Comparison of ENCODE assay signal across 14 cellular contexts in genomic region chr19:7888826-7889217, GRCh38. TPM values are rescaled to one million over a fixed set of nuclear protein-coding genes. Genes with fewer than 3 reads are reported as not detected.
DNase-seq lines count a peak whose midpoint lies in the region; ATAC-seq and TF ChIP-seq lines count a peak whose summit lies in the region.
"Had no signal": no experiment of that assay in that cellular context is flagged by ENCODE, and none has a peak within 500 bp of the region (broad histone marks: within the 10 kb centered on the region; RNA-seq: fewer than 3 reads in every experiment).

No MANE protein-coding gene starts in this region.

- no peak for TF ChIP-seq POLR2A in stomach (IDR thresholded peaks at IDR 0.05)

- no peaks in the 10 kb centered on the region for H3K4me1 Mint-ChIP-seq in T-helper 2 cell treated with Interferon-gamma antibody and Interleukin-4, amounts not matched to agents 5 μg/mL and 100 μg/mL, for 36 hours (ENCODE audit: low read depth)
- no peaks in the 10 kb centered on the region for H3K4me1 Mint-ChIP-seq in activated naive CD4-positive, alpha-beta T cell treated with anti-CD3 and anti-CD28 coated beads for 36 hours (ENCODE audit: low read depth)
- H3K4me1 Mint-ChIP-seq: IgD-negative memory B cell had no signal

- intact Hi-C loops in stomach (cut with DNase I; ENCODE audit: low total_unique reads): no loop called here
- intact Hi-C loops in activated naive CD4-positive, alpha-beta T cell treated with anti-CD3 and anti-CD28 coated beads for 36 hours (cut with micrococcal nuclease): no loop called here

- H3K9ac ChIP-seq in HUES64 (ENCODE audit: low read depth, low read length): peak overlapping the region; percentile 70

- no peak overlapping the region for H3K27ac Mint-ChIP-seq in T-helper 2 cell treated with Interferon-gamma antibody and Interleukin-4, amounts not matched to agents 5 μg/mL and 100 μg/mL, for 36 hours
- no peak overlapping the region for H3K27ac Mint-ChIP-seq in activated naive CD4-positive, alpha-beta T cell treated with anti-CD3 and anti-CD28 coated beads for 36 hours
- H3K27ac Mint-ChIP-seq: IgD-negative memory B cell; naive thymus-derived CD8-positive, alpha-beta T cell; T-cell had no signal

- TF ChIP-seq CTCF in stomach (IDR thresholded peaks at IDR 0.05): no peak

- no peak for TF ChIP-seq EP300 in stomach (IDR thresholded peaks at IDR 0.05)

- H3K9me3 Mint-ChIP-seq in T-helper 2 cell treated with Interferon-gamma antibody and Interleukin-4, amounts not matched to agents 5 μg/mL and 100 μg/mL, for 36 hours: no peaks in the 10 kb centered on the region
- H3K9me3 Mint-ChIP-seq in activated naive CD4-positive, alpha-beta T cell treated with anti-CD3 and anti-CD28 coated beads for 36 hours: no peaks in the 10 kb centered on the region
- H3K9me3 Mint-ChIP-seq: activated T-cell treated with anti-CD3 and anti-CD28 coated beads, Interleukin-2, amount 50 U/mL, for 4 hours; IgD-negative memory B cell; naive thymus-derived CD8-positive, alpha-beta T cell; T-cell had no signal

- peaks cover 13% of the 10 kb centered on the region for H3K27me3 ChIP-seq in HUES64 (ENCODE audit: insufficient read depth, low read length)
- H3K27me3 ChIP-seq in ectodermal cell (ENCODE audit: control insufficient read depth, insufficient read depth, low read length, poor library complexity, severe bottlenecking): peaks cover 22% of the 10 kb centered on the region
- H3K27me3 ChIP-seq in stomach: peaks cover 0 to 70% (median 10%) of the 10 kb centered on the region in 3 donors

- 78% methylated on average over 8 of the region's 8 CpGs for WGBS in HUES64
- 74 to 82% methylated on average over 8 of the region's 8 CpGs for WGBS in ectodermal cell, 2 experiments
- 66 to 74% (median 70%) methylated on average over 7 to 8 of the region's 8 CpGs for WGBS in stomach, 5 donors

- ATAC-seq in left lobe of liver (peak; percentile 15), HG02588 (IDR thresholded peaks at IDR 0.05; ENCODE audit: unreplicated experiment) (no peak)

- H3K9me3 ChIP-seq in HUES64 (ENCODE audit: insufficient read depth, low read depth, low read length) (no peaks in the 10 kb centered on the region), ectodermal cell (ENCODE audit: control insufficient read depth, low read length) (no peaks in the 10 kb centered on the region), stomach (no peaks in the 10 kb centered on the region)

- H3K4me3 ChIP-seq in HUES64 (ENCODE audit: low read length) (peak overlapping the region; percentile 65), ectodermal cell (ENCODE audit: insufficient read depth, low read depth, low read length) (peak overlapping the region; percentile 35), stomach (peak overlapping the region; percentile 41 to 53 (median 46))

- H3K27me3 Mint-ChIP-seq in T-helper 2 cell treated with Interferon-gamma antibody and Interleukin-4, amounts not matched to agents 5 μg/mL and 100 μg/mL, for 36 hours (ENCODE audit: low read depth): peaks cover 9% of the 10 kb centered on the region
- H3K27me3 Mint-ChIP-seq in activated naive CD4-positive, alpha-beta T cell treated with anti-CD3 and anti-CD28 coated beads for 36 hours (ENCODE audit: low read depth): peaks cover 17% of the 10 kb centered on the region

- no peaks in the 10 kb centered on the region for H3K36me3 ChIP-seq in HUES64 (ENCODE audit: insufficient read depth, low read length)
- H3K36me3 ChIP-seq in ectodermal cell (ENCODE audit: control insufficient read depth, insufficient read depth, low read length): no peaks in the 10 kb centered on the region
- no peaks in the 10 kb centered on the region for H3K36me3 ChIP-seq in stomach

- no peaks in the 10 kb centered on the region for H3K4me1 ChIP-seq in HUES64 (ENCODE audit: insufficient read depth, low read length)
- no peaks in the 10 kb centered on the region for H3K4me1 ChIP-seq in ectodermal cell (ENCODE audit: control insufficient read depth, insufficient read depth, low read length)
- peaks cover 0 to 14% (median 12%) of the 10 kb centered on the region in 4 donors for H3K4me1 ChIP-seq in stomach

- CTCF ChIA-PET in activated naive CD4-positive, alpha-beta T cell treated with anti-CD3 and anti-CD28 coated beads for 36 hours (lab: Charles Lee): interaction anchor here (0.6 to 1.1 kb wide), 2 partner anchors 13 to 31 kb away, joined by 3 read pairs; no protein-coding TSS in a partner anchor

- DNase-seq in left lobe of liver (ENCODE audit: low spot score) (no peak), stomach (no peak), T1000 (lab: John Stamatoyannopoulos, UW) (no peak)
- no peak for DNase-seq in T-helper 2 cell treated with Interferon-gamma antibody and Interleukin-4, amounts not matched to agents 5 μg/mL and 100 μg/mL, for 36 hours (ENCODE audit: low spot score)
- no peak for DNase-seq in activated naive CD4-positive, alpha-beta T cell treated with anti-CD3 and anti-CD28 coated beads for 36 hours
- DNase-seq: naive thymus-derived CD8-positive, alpha-beta T cell had no signal

- no peak overlapping the region for H3K27ac ChIP-seq in HUES64 (ENCODE audit: low read depth, low read length)
- H3K27ac ChIP-seq in ectodermal cell (ENCODE audit: insufficient read depth, low read depth, low read length, poor library complexity, severe bottlenecking): no peak overlapping the region
- peak overlapping the region in 3 of 5 donors; percentile 69 to 75 (median 73) for H3K27ac ChIP-seq in stomach

- H3K36me3 Mint-ChIP-seq in T-helper 2 cell treated with Interferon-gamma antibody and Interleukin-4, amounts not matched to agents 5 μg/mL and 100 μg/mL, for 36 hours (ENCODE audit: low read depth): no peaks in the 10 kb centered on the region
- H3K36me3 Mint-ChIP-seq in activated naive CD4-positive, alpha-beta T cell treated with anti-CD3 and anti-CD28 coated beads for 36 hours (ENCODE audit: low read depth): no peaks in the 10 kb centered on the region
- H3K36me3 Mint-ChIP-seq: IgD-negative memory B cell; naive thymus-derived CD8-positive, alpha-beta T cell; T-cell had no signal

- no peak overlapping the region for H3K4me3 Mint-ChIP-seq in T-helper 2 cell treated with Interferon-gamma antibody and Interleukin-4, amounts not matched to agents 5 μg/mL and 100 μg/mL, for 36 hours
- H3K4me3 Mint-ChIP-seq in activated naive CD4-positive, alpha-beta T cell treated with anti-CD3 and anti-CD28 coated beads for 36 hours: no peak overlapping the region
- H3K4me3 Mint-ChIP-seq: activated T-cell treated with anti-CD3 and anti-CD28 coated beads, Interleukin-2, amount 50 U/mL, for 4 hours; IgD-negative memory B cell; naive thymus-derived CD8-positive, alpha-beta T cell; T-cell had no signal

RNA-seq across cellular contexts. Expression of gene LRRC8E, which starts 0.5 kb away (rescaled TPM):
- polyA plus RNA-seq in HUES64 (2013, experiment 1 of 2): 1.3 TPM
- polyA plus RNA-seq in HUES64 (2013, experiment 2 of 2): 1.4 TPM
- 0.31 TPM for polyA plus RNA-seq in ectodermal cell (2013, experiment 1 of 4)
- polyA plus RNA-seq in ectodermal cell (2013, experiment 2 of 4): 0.21 TPM
- polyA plus RNA-seq in ectodermal cell (2013, experiment 3 of 4): 0.37 TPM
- polyA plus RNA-seq in ectodermal cell (2013, experiment 4 of 4): 0.16 TPM
- total RNA-seq in left lobe of liver (4.3 TPM), stomach (10 to 100 TPM in 1 of 5 donors, 1 to 10 TPM in 2, under 1 TPM in 1, not detected in 1; 0.58 to 12.5 (median 2.5) TPM)
- polyA plus RNA-seq in stomach: 1 to 10 TPM in 2 of 3 donors, under 1 TPM in 1; 0.93 to 2.1 (median 1.7) TPM
- total RNA-seq in activated naive CD4-positive, alpha-beta T cell treated with anti-CD3 and anti-CD28 coated beads for 36 hours: not detected
- total RNA-seq: naive thymus-derived CD8-positive, alpha-beta T cell had no signal
- polyA plus RNA-seq: IgD-negative memory B cell; naive thymus-derived CD8-positive, alpha-beta T cell had no signal

RNA-seq across cellular contexts. Expression of gene PRR36, which starts 14.6 kb away (rescaled TPM):
- 12.3 TPM for polyA plus RNA-seq in HUES64 (2013, experiment 1 of 2)
- 16.3 TPM for polyA plus RNA-seq in HUES64 (2013, experiment 2 of 2)
- polyA plus RNA-seq in ectodermal cell (2013, experiment 1 of 4): 32.8 TPM
- polyA plus RNA-seq in ectodermal cell (2013, experiment 2 of 4): 26.5 TPM
- polyA plus RNA-seq in ectodermal cell (2013, experiment 3 of 4): 27.7 TPM
- 30.1 TPM for polyA plus RNA-seq in ectodermal cell (2013, experiment 4 of 4)
- total RNA-seq in left lobe of liver: 0.15 TPM
- under 1 TPM in 1 of 5 donors, not detected in 4; 0.18 TPM for total RNA-seq in stomach
- under 1 TPM; 0.45 to 0.61 (median 0.50) TPM for polyA plus RNA-seq in stomach
- under 1 TPM; 0.07 to 0.12 TPM for total RNA-seq in activated naive CD4-positive, alpha-beta T cell treated with anti-CD3 and anti-CD28 coated beads for 36 hours
- total RNA-seq: Daoy, dermis microvascular lymphatic vessel endothelial cell had no signal
- polyA plus RNA-seq: IgD-negative memory B cell had no signal

RNA-seq across cellular contexts. Expression of gene MAP2K7, which starts 14.9 kb away (rescaled TPM):
- polyA plus RNA-seq in HUES64 (2013, experiment 1 of 2): 29.0 TPM
- polyA plus RNA-seq in HUES64 (2013, experiment 2 of 2): 24.5 TPM
- polyA plus RNA-seq in ectodermal cell (2013, experiment 1 of 4): 46.1 TPM
- 46.7 TPM for polyA plus RNA-seq in ectodermal cell (2013, experiment 2 of 4)
- 33.4 TPM for polyA plus RNA-seq in ectodermal cell (2013, experiment 3 of 4)
- polyA plus RNA-seq in ectodermal cell (2013, experiment 4 of 4): 36.9 TPM
- total RNA-seq in left lobe of liver (20.8 TPM), stomach (10 to 100 TPM in 4 of 5 donors, 1 to 10 TPM in 1; 4.1 to 52.2 (median 11.0) TPM)
- 10 to 100 TPM; 13.5 to 27.5 (median 15.9) TPM for polyA plus RNA-seq in stomach
- total RNA-seq in activated naive CD4-positive, alpha-beta T cell treated with anti-CD3 and anti-CD28 coated beads for 36 hours: 10 to 100 TPM; 39.1 to 39.8 TPM

RNA-seq across cellular contexts. Expression of gene TGFBR3L, which starts 25.8 kb away (rescaled TPM):
- polyA plus RNA-seq in HUES64 (2013, experiment 1 of 2): 0.40 TPM
- 1.5 TPM for polyA plus RNA-seq in HUES64 (2013, experiment 2 of 2)
- 0.80 TPM for polyA plus RNA-seq in ectodermal cell (2013, experiment 1 of 4)
- not detected for polyA plus RNA-seq in ectodermal cell (2013, experiment 2 of 4)
- polyA plus RNA-seq in ectodermal cell (2013, experiment 3 of 4): 1.2 TPM
- 1.4 TPM for polyA plus RNA-seq in ectodermal cell (2013, experiment 4 of 4)
- total RNA-seq in left lobe of liver (3.4 TPM), stomach (not detected)
- polyA plus RNA-seq in stomach: 1 to 10 TPM in 1 of 3 donors, not detected in 2; 1.5 TPM
- total RNA-seq in activated naive CD4-positive, alpha-beta T cell treated with anti-CD3 and anti-CD28 coated beads for 36 hours: 1 to 10 TPM; 1.7 to 3.7 TPM
- polyA plus RNA-seq: IgD-negative memory B cell had no signal

RNA-seq across cellular contexts. Expression of gene SNAPC2, which starts 31.3 kb away (rescaled TPM):
- 16.9 TPM for polyA plus RNA-seq in HUES64 (2013, experiment 1 of 2)
- 22.9 TPM for polyA plus RNA-seq in HUES64 (2013, experiment 2 of 2)
- polyA plus RNA-seq in ectodermal cell (2013, experiment 1 of 4): 23.6 TPM
- 20.4 TPM for polyA plus RNA-seq in ectodermal cell (2013, experiment 2 of 4)
- polyA plus RNA-seq in ectodermal cell (2013, experiment 3 of 4): 26.5 TPM
- 30.2 TPM for polyA plus RNA-seq in ectodermal cell (2013, experiment 4 of 4)
- total RNA-seq in left lobe of liver (4.1 TPM), stomach (10 to 100 TPM in 3 of 5 donors, 1 to 10 TPM in 2; 2.3 to 18.3 (median 12.2) TPM)
- polyA plus RNA-seq in stomach: 10 to 100 TPM; 15.0 to 22.8 (median 17.7) TPM
- 10 to 100 TPM; 10.9 to 12.4 TPM for total RNA-seq in activated naive CD4-positive, alpha-beta T cell treated with anti-CD3 and anti-CD28 coated beads for 36 hours

Comparison
In these comparisons a context has a peak if more than half of its experiments do, and no peak if none do; other contexts are left out.
1. H3K27ac ChIP-seq: peak in stomach (3 of 5); none in HUES64 (single experiment) and ectodermal cell (single experiment).
2. Peak in every context shown above with its lines, with median percentiles within 50 percentile points of each other: H3K4me3 ChIP-seq.